ENCODE assay signal across 32 cellular contexts in genomic region chr1:38310079-38310478, GRCh38.
"Had no signal": no experiment of that assay in that cellular context is flagged by ENCODE, and none has a peak within 500 bp of the region (broad histone marks: within the 10 kb centered on the region; RNA-seq: fewer than 3 reads in every experiment).

No MANE protein-coding gene starts in this region.

- H2AFZ ChIP-seq: neural progenitor cell had no signal

- H3K36me3 ChIP-seq: left ventricle myocardium inferior, neural progenitor cell, ovary, prostate gland, suprapubic skin, thoracic aorta, tibial artery, uterus had no signal

- H3K4me1 ChIP-seq: left ventricle myocardium inferior, neural progenitor cell, prostate gland, tibial artery, uterus had no signal

- H3K4me3 ChIP-seq: left ventricle myocardium inferior, lung, neural progenitor cell, ovary, prostate gland, skin epidermis, suprapubic skin, thoracic aorta, tibial artery, uterus had no signal

- H3K4me3 Mint-ChIP-seq: immature natural killer cell; mesothelial cell of epicardium; naive B cell; natural killer cell; nephron progenitor cell; neural progenitor cell; stimulated activated effector memory CD8-positive, alpha-beta T cell treated with anti-CD3 and anti-CD28 coated beads, Interleukin-12 subunit alpha, Interleukin-12 subunit beta, amount 100 ng/mL, for 72 hours; stimulated activated naive CD8-positive, alpha-beta T cell treated with anti-CD3 and anti-CD28 coated beads, Interleukin-15, Interleukin-2, amounts not matched to agents 100 ng/mL and 50 ng/mL, for 24 hours; type B pancreatic cell had no signal

- H3K9me3 Mint-ChIP-seq: natural killer cell; stimulated activated effector memory CD8-positive, alpha-beta T cell treated with anti-CD3 and anti-CD28 coated beads, Interleukin-12 subunit alpha, Interleukin-12 subunit beta, amount 100 ng/mL, for 72 hours; stimulated activated naive CD8-positive, alpha-beta T cell treated with anti-CD3 and anti-CD28 coated beads, Interleukin-15, Interleukin-2, amounts not matched to agents 100 ng/mL and 50 ng/mL, for 24 hours had no signal

- ATAC-seq: left colon; natural killer cell; right cardiac atrium; sciatic nerve; stimulated activated effector memory CD8-positive, alpha-beta T cell treated with anti-CD3 and anti-CD28 coated beads, Interleukin-12 subunit alpha, Interleukin-12 subunit beta, amount 100 ng/mL, for 72 hours had no signal

- H3K4me2 ChIP-seq: neural progenitor cell had no signal

- FAIRE-seq: kidney had no signal

- DNase-seq: hypothalamus; immature natural killer cell; kidney; left colon; left ventricle myocardium inferior; mesendoderm; naive B cell; natural killer cell; nephron progenitor cell; occipital lobe; ovary; retina; right cardiac atrium; stimulated activated CD4-positive, alpha-beta T cell treated with anti-CD3 and anti-CD28 coated beads, Interleukin-12 subunit alpha, Interleukin-12 subunit beta, amount 100 ng/mL, for 4 hours; stimulated activated CD4-positive, alpha-beta T cell treated with anti-CD3 and anti-CD28 coated beads, Interleukin-15, amount 100 ng/mL, for 24 hours; stimulated activated CD4-positive, alpha-beta T cell treated with anti-CD3 and anti-CD28 coated beads, Interleukin-2, amount 100 ng/mL, for 24 hours; stimulated activated CD4-positive, alpha-beta T cell treated with anti-CD3 and anti-CD28 coated beads, Interleukin-4, amount 100 ng/mL, for 1 hour; stimulated activated naive CD4-positive, alpha-beta T cell; tibial artery; uterus had no signal

- H3K9me3 ChIP-seq: neutrophil, ovary, prostate gland, suprapubic skin had no signal

- H3K9ac ChIP-seq: neural progenitor cell had no signal

- H3K4me1 Mint-ChIP-seq: immature natural killer cell; mesothelial cell of epicardium; naive B cell; natural killer cell; nephron progenitor cell; neural progenitor cell; stimulated activated effector memory CD8-positive, alpha-beta T cell treated with anti-CD3 and anti-CD28 coated beads, Interleukin-12 subunit alpha, Interleukin-12 subunit beta, amount 100 ng/mL, for 72 hours had no signal

- H3K36me3 Mint-ChIP-seq: immature natural killer cell; mesothelial cell of epicardium; naive B cell; natural killer cell; neural progenitor cell; stimulated activated effector memory CD8-positive, alpha-beta T cell treated with anti-CD3 and anti-CD28 coated beads, Interleukin-12 subunit alpha, Interleukin-12 subunit beta, amount 100 ng/mL, for 72 hours; type B pancreatic cell had no signal

- H3K27ac ChIP-seq: left ventricle myocardium inferior, neural progenitor cell, neutrophil, ovary, prostate gland, skin epidermis, suprapubic skin, thoracic aorta, tibial artery, uterus had no signal

- H3K27me3 ChIP-seq: neural progenitor cell, ovary, uterus had no signal
